Comparison of ENCODE assay signal across 1 cellular context in genomic region chr9:28688172-28688571, GRCh38.
TF ChIP-seq lines count a peak whose summit lies in the region.

No MANE protein-coding gene starts in this region.

TF ChIP-seq in H1, 55 proteins besides CTCF, POLR2A, EP300 and RAD21 (continued from another document):
- TF ChIP-seq NANOG (IDR thresholded peaks at IDR 0.05; ENCODE audit: insufficient read depth, low read depth, low read length, poor library complexity, severe bottlenecking) (peak; percentile 42), KDM1A (IDR thresholded peaks at IDR 0.05; ENCODE audit: borderline replicate concordance, low read length) (no peak), CBX5 (IDR thresholded peaks at IDR 0.05; ENCODE audit: low read depth, low read length) (no peak), TEAD4 (IDR thresholded peaks at IDR 0.05; ENCODE audit: low read depth, low read length) (0 out of 2 replicates have a peak, but pooled peaks have one; percentile 23)
- TF ChIP-seq, protein P1, sequence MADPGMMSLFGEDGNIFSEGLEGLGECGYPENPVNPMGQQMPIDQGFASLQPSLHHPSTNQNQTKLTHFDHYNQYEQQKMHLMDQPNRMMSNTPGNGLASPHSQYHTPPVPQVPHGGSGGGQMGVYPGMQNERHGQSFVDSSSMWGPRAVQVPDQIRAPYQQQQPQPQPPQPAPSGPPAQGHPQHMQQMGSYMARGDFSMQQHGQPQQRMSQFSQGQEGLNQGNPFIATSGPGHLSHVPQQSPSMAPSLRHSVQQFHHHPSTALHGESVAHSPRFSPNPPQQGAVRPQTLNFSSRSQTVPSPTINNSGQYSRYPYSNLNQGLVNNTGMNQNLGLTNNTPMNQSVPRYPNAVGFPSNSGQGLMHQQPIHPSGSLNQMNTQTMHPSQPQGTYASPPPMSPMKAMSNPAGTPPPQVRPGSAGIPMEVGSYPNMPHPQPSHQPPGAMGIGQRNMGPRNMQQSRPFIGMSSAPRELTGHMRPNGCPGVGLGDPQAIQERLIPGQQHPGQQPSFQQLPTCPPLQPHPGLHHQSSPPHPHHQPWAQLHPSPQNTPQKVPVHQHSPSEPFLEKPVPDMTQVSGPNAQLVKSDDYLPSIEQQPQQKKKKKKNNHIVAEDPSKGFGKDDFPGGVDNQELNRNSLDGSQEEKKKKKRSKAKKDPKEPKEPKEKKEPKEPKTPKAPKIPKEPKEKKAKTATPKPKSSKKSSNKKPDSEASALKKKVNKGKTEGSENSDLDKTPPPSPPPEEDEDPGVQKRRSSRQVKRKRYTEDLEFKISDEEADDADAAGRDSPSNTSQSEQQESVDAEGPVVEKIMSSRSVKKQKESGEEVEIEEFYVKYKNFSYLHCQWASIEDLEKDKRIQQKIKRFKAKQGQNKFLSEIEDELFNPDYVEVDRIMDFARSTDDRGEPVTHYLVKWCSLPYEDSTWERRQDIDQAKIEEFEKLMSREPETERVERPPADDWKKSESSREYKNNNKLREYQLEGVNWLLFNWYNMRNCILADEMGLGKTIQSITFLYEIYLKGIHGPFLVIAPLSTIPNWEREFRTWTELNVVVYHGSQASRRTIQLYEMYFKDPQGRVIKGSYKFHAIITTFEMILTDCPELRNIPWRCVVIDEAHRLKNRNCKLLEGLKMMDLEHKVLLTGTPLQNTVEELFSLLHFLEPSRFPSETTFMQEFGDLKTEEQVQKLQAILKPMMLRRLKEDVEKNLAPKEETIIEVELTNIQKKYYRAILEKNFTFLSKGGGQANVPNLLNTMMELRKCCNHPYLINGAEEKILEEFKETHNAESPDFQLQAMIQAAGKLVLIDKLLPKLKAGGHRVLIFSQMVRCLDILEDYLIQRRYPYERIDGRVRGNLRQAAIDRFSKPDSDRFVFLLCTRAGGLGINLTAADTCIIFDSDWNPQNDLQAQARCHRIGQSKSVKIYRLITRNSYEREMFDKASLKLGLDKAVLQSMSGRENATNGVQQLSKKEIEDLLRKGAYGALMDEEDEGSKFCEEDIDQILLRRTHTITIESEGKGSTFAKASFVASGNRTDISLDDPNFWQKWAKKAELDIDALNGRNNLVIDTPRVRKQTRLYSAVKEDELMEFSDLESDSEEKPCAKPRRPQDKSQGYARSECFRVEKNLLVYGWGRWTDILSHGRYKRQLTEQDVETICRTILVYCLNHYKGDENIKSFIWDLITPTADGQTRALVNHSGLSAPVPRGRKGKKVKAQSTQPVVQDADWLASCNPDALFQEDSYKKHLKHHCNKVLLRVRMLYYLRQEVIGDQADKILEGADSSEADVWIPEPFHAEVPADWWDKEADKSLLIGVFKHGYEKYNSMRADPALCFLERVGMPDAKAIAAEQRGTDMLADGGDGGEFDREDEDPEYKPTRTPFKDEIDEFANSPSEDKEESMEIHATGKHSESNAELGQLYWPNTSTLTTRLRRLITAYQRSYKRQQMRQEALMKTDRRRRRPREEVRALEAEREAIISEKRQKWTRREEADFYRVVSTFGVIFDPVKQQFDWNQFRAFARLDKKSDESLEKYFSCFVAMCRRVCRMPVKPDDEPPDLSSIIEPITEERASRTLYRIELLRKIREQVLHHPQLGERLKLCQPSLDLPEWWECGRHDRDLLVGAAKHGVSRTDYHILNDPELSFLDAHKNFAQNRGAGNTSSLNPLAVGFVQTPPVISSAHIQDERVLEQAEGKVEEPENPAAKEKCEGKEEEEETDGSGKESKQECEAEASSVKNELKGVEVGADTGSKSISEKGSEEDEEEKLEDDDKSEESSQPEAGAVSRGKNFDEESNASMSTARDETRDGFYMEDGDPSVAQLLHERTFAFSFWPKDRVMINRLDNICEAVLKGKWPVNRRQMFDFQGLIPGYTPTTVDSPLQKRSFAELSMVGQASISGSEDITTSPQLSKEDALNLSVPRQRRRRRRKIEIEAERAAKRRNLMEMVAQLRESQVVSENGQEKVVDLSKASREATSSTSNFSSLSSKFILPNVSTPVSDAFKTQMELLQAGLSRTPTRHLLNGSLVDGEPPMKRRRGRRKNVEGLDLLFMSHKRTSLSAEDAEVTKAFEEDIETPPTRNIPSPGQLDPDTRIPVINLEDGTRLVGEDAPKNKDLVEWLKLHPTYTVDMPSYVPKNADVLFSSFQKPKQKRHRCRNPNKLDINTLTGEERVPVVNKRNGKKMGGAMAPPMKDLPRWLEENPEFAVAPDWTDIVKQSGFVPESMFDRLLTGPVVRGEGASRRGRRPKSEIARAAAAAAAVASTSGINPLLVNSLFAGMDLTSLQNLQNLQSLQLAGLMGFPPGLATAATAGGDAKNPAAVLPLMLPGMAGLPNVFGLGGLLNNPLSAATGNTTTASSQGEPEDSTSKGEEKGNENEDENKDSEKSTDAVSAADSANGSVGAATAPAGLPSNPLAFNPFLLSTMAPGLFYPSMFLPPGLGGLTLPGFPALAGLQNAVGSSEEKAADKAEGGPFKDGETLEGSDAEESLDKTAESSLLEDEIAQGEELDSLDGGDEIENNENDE (IDR thresholded peaks at IDR 0.05; ENCODE audit: insufficient replicate concordance, low read length): peak; percentile 77
